In genomic region chr4:101699441-101700117, GRCh38 we compare ENCODE assay signal across 15 cellular contexts.
A peak's percentile ranks its signal among the peaks of the same experiment; 100 is the strongest.
DNase-seq lines count a peak whose midpoint lies in the region; ATAC-seq, FAIRE-seq and TF ChIP-seq lines count a peak whose summit lies in the region.
"Had no signal": no experiment of that assay in that cellular context is flagged by ENCODE, and none has a peak within 500 bp of the region (broad histone marks: within the 10 kb centered on the region; RNA-seq: fewer than 3 reads in every experiment).

No MANE protein-coding gene starts in this region.

- H3K9me3 ChIP-seq in SU-DHL-6 (ENCODE audit: insufficient read depth, low read length) (no peaks in the 10 kb centered on the region), spleen (no peaks in the 10 kb centered on the region)

- no peak for ATAC-seq in GM23338
- ATAC-seq in GM21723 (IDR thresholded peaks at IDR 0.05; ENCODE audit: unreplicated experiment): no peak

- H3K4me1 Mint-ChIP-seq in GM23338: 0 out of 3 replicates have a peak, but pooled peaks cover 3% of the 10 kb centered on the region
- no peaks in the 10 kb centered on the region for H3K4me1 Mint-ChIP-seq in activated CD4-positive, alpha-beta T cell treated with anti-CD3 and anti-CD28 coated beads, Interleukin-2, amount 10 ng/mL, durations not matched to agents 24 days and 14 days
- H3K4me1 Mint-ChIP-seq: CD8-positive, alpha-beta memory T cell had no signal

- H3K4me3 Mint-ChIP-seq in GM23338: no peak overlapping the region
- no peak overlapping the region for H3K4me3 Mint-ChIP-seq in activated CD4-positive, alpha-beta T cell treated with anti-CD3 and anti-CD28 coated beads, Interleukin-2, amount 10 ng/mL, durations not matched to agents 24 days and 14 days
- H3K4me3 Mint-ChIP-seq: CD8-positive, alpha-beta memory T cell had no signal

- no peaks in the 10 kb centered on the region for H4K20me1 ChIP-seq in GM23338 (replicated peaks; ENCODE audit: insufficient read depth)
- no peaks in the 10 kb centered on the region for H4K20me1 ChIP-seq in SU-DHL-6 (ENCODE audit: low read depth, low read length)

- no peaks in the 10 kb centered on the region for H3K9me3 Mint-ChIP-seq in GM23338
- no peaks in the 10 kb centered on the region for H3K9me3 Mint-ChIP-seq in activated CD4-positive, alpha-beta T cell treated with anti-CD3 and anti-CD28 coated beads, Interleukin-2, amount 10 ng/mL, durations not matched to agents 24 days and 14 days
- H3K9me3 Mint-ChIP-seq: CD8-positive, alpha-beta memory T cell had no signal

- H3K4me1 ChIP-seq in GM23338 (ENCODE audit: insufficient read depth) (no peaks in the 10 kb centered on the region), spleen (peaks cover 0 to 32% (median 3%) of the 10 kb centered on the region in 6 donors)

- TF ChIP-seq CTCF in GM23338 (conservative IDR thresholded peaks at IDR 0.05; ENCODE audit: low read depth in 2 of 2) (no peak), SU-DHL-6 (IDR thresholded peaks at IDR 0.05; ENCODE audit: insufficient read depth, low read length, poor library complexity, severe bottlenecking) (no peak), spleen (IDR thresholded peaks at IDR 0.05 in 8 of 11, conservative IDR thresholded peaks at IDR 0.05 in 3 of 11) (no peak)

- no peak for DNase-seq in GM12891 (ENCODE audit: insufficient read length, low spot score)
- DNase-seq in GM23338 (ENCODE audit: low spot score): no peak
- DNase-seq in spleen: no peak
- no peak for DNase-seq in activated CD4-positive, alpha-beta T cell treated with anti-CD3 and anti-CD28 coated beads, Interleukin-2, amount 10 ng/mL, durations not matched to agents 24 days and 14 days
- DNase-seq in HUDEP-2 (lab: John Stamatoyannopoulos, UW; ENCODE audit: unreplicated experiment in 76 of 76): no peak
- DNase-seq: CD8-positive, alpha-beta memory T cell; DND-41; GF-D8; KG1; NCI-H1092 treated with DMSO at 0.1 percent for 48 hours; NCI-H187; NCI-H446; RPMI8226 had no signal

- H3K36me3 Mint-ChIP-seq in GM23338 (ENCODE audit: low read depth): no peaks in the 10 kb centered on the region
- no peaks in the 10 kb centered on the region for H3K36me3 Mint-ChIP-seq in activated CD4-positive, alpha-beta T cell treated with anti-CD3 and anti-CD28 coated beads, Interleukin-2, amount 10 ng/mL, durations not matched to agents 24 days and 14 days (ENCODE audit: low read depth)
- H3K36me3 Mint-ChIP-seq: CD8-positive, alpha-beta memory T cell had no signal

- H3K27me3 Mint-ChIP-seq in GM23338 (ENCODE audit: insufficient read depth, low read depth, poor library complexity): peaks cover 2% of the 10 kb centered on the region
- H3K27me3 Mint-ChIP-seq in activated CD4-positive, alpha-beta T cell treated with anti-CD3 and anti-CD28 coated beads, Interleukin-2, amount 10 ng/mL, durations not matched to agents 24 days and 14 days: peaks cover 3% of the 10 kb centered on the region

- WGBS in spleen, 5 donors: 35 to 44% (median 41%) methylated on average over 8 of the region's 8 CpGs

- no peak overlapping the region for H3K4me3 ChIP-seq in GM23338
- H3K4me3 ChIP-seq in SU-DHL-6 (ENCODE audit: insufficient read depth, low read length, poor library complexity, severe bottlenecking): peak overlapping the region; percentile 39
- H3K4me3 ChIP-seq in spleen: peak overlapping the region in 1 of 8 donors; percentile 34

- H3K27ac Mint-ChIP-seq in GM23338: peak overlapping the region; percentile 66; the same call in 1 of the 2 replicates
- no peak overlapping the region for H3K27ac Mint-ChIP-seq in activated CD4-positive, alpha-beta T cell treated with anti-CD3 and anti-CD28 coated beads, Interleukin-2, amount 10 ng/mL, durations not matched to agents 24 days and 14 days
- H3K27ac Mint-ChIP-seq: CD8-positive, alpha-beta memory T cell had no signal

- intact Hi-C loops in spleen (cut with DNase I; ENCODE audit: low total_unique reads): no loop called here
- intact Hi-C loops in activated CD4-positive, alpha-beta T cell treated with anti-CD3 and anti-CD28 coated beads, Interleukin-2, amount 10 ng/mL, durations not matched to agents 24 days and 14 days (cut with micrococcal nuclease): no loop called here

- no peak for FAIRE-seq in GM12891 (lab: Jason Lieb, UNC)

- H3K9ac ChIP-seq in SU-DHL-6 (ENCODE audit: low read length): no peak overlapping the region

- H2AFZ ChIP-seq in GM23338 (no peak overlapping the region), SU-DHL-6 (ENCODE audit: low read depth, low read length, severe bottlenecking) (peak overlapping the region; percentile 5)

- H3K79me2 ChIP-seq in GM23338 (replicated peaks; ENCODE audit: insufficient read depth) (no peaks in the 10 kb centered on the region), SU-DHL-6 (ENCODE audit: insufficient read depth, low read length) (no peaks in the 10 kb centered on the region)

- no peaks in the 10 kb centered on the region for H3K27me3 ChIP-seq in GM23338 (ENCODE audit: insufficient read depth)
- no peaks in the 10 kb centered on the region for H3K27me3 ChIP-seq in SU-DHL-6 (ENCODE audit: low read length)
- H3K27me3 ChIP-seq in spleen (replicated peaks in 1 of 7): no peaks in the 10 kb centered on the region

- H3K27ac ChIP-seq in GM23338 (ENCODE audit: low read depth) (no peak overlapping the region), SU-DHL-6 (ENCODE audit: low read depth, low read length) (peak overlapping the region; percentile 59), spleen (peak overlapping the region in 6 of 8 donors; percentile 1 to 67 (median 60))

- TF ChIP-seq POLR2A in GM12891 (IDR thresholded peaks at IDR 0.05; ENCODE audit: low read depth, low read length) (no peak), spleen (IDR thresholded peaks at IDR 0.05) (no peak)

- no peak overlapping the region for H3K4me2 ChIP-seq in GM23338
- peak overlapping the region; percentile 69 for H3K4me2 ChIP-seq in SU-DHL-6 (ENCODE audit: low read depth, low read length, poor library complexity, severe bottlenecking)

- H3K36me3 ChIP-seq in GM23338 (ENCODE audit: insufficient read depth) (no peaks in the 10 kb centered on the region), SU-DHL-6 (ENCODE audit: low read length) (no peaks in the 10 kb centered on the region), spleen (no peaks in the 10 kb centered on the region)

- H3K9me2 ChIP-seq in GM23338 (ENCODE audit: insufficient read depth) (no peaks in the 10 kb centered on the region), SU-DHL-6 (replicated peaks; ENCODE audit: insufficient read depth, low read length) (no peaks in the 10 kb centered on the region)

- no peaks in the 10 kb centered on the region for H3F3A ChIP-seq in GM23338 (replicated peaks; ENCODE audit: low read depth)
- H3F3A ChIP-seq in SU-DHL-6 (ENCODE audit: insufficient read depth): no peaks in the 10 kb centered on the region

TF ChIP-seq in GM12891, 5 proteins besides CTCF, POLR2A, EP300 and RAD21:
- TF ChIP-seq POU2F2 (IDR thresholded peaks at IDR 0.05; ENCODE audit: low read depth, low read length) (no peak), SPI1 (IDR thresholded peaks at IDR 0.05; ENCODE audit: low read depth, low read length) (peak; percentile 55)
TF ChIP-seq in GM12891: peak in this region for 1.

TF ChIP-seq in GM23338, 12 proteins besides CTCF, POLR2A, EP300 and RAD21 (continues in another document):
- TF ChIP-seq ZNF331 (CRISPR knock-in tag; IDR thresholded peaks at IDR 0.05; ENCODE audit: low read depth) (no peak), EZH2phosphoT487 (IDR thresholded peaks at IDR 0.05; ENCODE audit: unreplicated experiment) (no peak), CREB1 (CRISPR knock-in tag; IDR thresholded peaks at IDR 0.05; ENCODE audit: low read depth) (no peak), EZH2 (IDR thresholded peaks at IDR 0.05; ENCODE audit: low read depth, unreplicated experiment) (no peak)
- TF ChIP-seq, protein P1, sequence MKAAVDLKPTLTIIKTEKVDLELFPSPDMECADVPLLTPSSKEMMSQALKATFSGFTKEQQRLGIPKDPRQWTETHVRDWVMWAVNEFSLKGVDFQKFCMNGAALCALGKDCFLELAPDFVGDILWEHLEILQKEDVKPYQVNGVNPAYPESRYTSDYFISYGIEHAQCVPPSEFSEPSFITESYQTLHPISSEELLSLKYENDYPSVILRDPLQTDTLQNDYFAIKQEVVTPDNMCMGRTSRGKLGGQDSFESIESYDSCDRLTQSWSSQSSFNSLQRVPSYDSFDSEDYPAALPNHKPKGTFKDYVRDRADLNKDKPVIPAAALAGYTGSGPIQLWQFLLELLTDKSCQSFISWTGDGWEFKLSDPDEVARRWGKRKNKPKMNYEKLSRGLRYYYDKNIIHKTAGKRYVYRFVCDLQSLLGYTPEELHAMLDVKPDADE (IDR thresholded peaks at IDR 0.05): no peak
- TF ChIP-seq, protein P2, sequence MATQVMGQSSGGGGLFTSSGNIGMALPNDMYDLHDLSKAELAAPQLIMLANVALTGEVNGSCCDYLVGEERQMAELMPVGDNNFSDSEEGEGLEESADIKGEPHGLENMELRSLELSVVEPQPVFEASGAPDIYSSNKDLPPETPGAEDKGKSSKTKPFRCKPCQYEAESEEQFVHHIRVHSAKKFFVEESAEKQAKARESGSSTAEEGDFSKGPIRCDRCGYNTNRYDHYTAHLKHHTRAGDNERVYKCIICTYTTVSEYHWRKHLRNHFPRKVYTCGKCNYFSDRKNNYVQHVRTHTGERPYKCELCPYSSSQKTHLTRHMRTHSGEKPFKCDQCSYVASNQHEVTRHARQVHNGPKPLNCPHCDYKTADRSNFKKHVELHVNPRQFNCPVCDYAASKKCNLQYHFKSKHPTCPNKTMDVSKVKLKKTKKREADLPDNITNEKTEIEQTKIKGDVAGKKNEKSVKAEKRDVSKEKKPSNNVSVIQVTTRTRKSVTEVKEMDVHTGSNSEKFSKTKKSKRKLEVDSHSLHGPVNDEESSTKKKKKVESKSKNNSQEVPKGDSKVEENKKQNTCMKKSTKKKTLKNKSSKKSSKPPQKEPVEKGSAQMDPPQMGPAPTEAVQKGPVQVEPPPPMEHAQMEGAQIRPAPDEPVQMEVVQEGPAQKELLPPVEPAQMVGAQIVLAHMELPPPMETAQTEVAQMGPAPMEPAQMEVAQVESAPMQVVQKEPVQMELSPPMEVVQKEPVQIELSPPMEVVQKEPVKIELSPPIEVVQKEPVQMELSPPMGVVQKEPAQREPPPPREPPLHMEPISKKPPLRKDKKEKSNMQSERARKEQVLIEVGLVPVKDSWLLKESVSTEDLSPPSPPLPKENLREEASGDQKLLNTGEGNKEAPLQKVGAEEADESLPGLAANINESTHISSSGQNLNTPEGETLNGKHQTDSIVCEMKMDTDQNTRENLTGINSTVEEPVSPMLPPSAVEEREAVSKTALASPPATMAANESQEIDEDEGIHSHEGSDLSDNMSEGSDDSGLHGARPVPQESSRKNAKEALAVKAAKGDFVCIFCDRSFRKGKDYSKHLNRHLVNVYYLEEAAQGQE (IDR thresholded peaks at IDR 0.05; ENCODE audit: unreplicated experiment): no peak
